ENCODE assay signal across 8 cellular contexts in the genomic region with DNA sequence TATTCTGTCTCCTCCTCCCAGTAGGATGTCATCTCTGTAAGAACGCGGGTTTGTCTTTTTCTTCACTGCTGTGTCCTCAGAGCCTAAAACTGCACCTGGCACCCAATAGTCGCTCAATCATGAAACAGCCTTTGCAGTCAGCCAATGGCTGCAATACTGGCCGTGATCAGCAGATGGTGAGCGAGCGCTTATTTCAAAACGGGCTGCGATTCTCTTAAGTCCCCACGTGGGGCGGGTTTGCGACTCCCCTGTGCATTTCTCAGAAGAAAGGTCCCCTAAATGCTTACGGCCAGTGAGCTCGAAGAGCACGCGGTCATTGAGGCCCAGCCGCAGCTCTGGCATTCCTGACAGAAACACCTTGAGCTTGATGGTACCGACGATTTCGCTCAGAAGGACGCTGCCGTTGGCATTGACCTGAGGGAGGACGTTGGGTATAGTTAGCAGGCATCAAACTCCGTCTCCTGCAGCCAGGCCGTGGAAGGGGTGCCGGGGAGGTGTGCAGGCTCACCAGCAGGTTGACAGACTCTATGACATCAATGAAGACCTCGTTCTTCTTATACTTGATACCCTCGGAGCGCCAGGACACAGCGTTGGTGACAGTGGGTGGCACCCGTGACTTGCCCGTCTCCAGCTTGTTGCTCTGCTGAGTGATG. TPM values are rescaled to one million over a fixed set of nuclear protein-coding genes. Genes with fewer than 3 reads are reported as not detected.
DNase-seq lines count a peak whose midpoint lies in the region; ATAC-seq and TF ChIP-seq lines count a peak whose summit lies in the region.

No MANE protein-coding gene starts in this region.

- no peak overlapping the region for H3K27ac ChIP-seq in BLaER1
- no peak overlapping the region for H3K27ac ChIP-seq in coronary artery
- no peak overlapping the region for H3K27ac ChIP-seq in right lobe of liver

- H3K36me3 ChIP-seq in BLaER1, result no peaks in the 10 kb centered on the region
- no peaks in the 10 kb centered on the region for H3K36me3 ChIP-seq in right lobe of liver

- H3K4me3 ChIP-seq in BLaER1, result no peak overlapping the region
- H3K4me3 ChIP-seq in HFF-Myc (replicated peaks; ENCODE audit: low read depth, low read length), result no peak overlapping the region
- peak overlapping the region; percentile 37 for H3K4me3 ChIP-seq in coronary artery
- H3K4me3 ChIP-seq in right lobe of liver, result no peak overlapping the region

- intact Hi-C loops in right lobe of liver (cut with DNase I), result loop anchor here (2.0 to 5.0 kb wide), 4 partner anchors 61 to 121 kb away; partner anchors contain the start of gene QTRT1 (in 1 of the 2)

- H3K9me3 ChIP-seq in BLaER1, result no peaks in the 10 kb centered on the region
- no peaks in the 10 kb centered on the region for H3K9me3 ChIP-seq in right lobe of liver

- no peak for TF ChIP-seq POLR2A in right lobe of liver (IDR thresholded peaks at IDR 0.05)

- no peaks in the 10 kb centered on the region for H3K27me3 ChIP-seq in BLaER1
- no peaks in the 10 kb centered on the region for H3K27me3 ChIP-seq in right lobe of liver

- DNase-seq in HFF-Myc (ENCODE audit: extremely low read depth, low read depth) (peak; percentile 67), NCI-H524 (lab: John Stamatoyannopoulos, UW) (peak; percentile 91 to 97), coronary artery (ENCODE audit: low spot score) (peak; percentile 89), right lobe of liver (peak; percentile 81 to 85 (median 83))
- DNase-seq in activated CD4-positive, alpha-beta T cell treated with anti-CD3 and anti-CD28 coated beads for 4 hours, result peak; percentile 87 to 92
- DNase-seq in stimulated activated CD4-positive, alpha-beta T cell treated with anti-CD3 and anti-CD28 coated beads, Interleukin-4, amount 100 ng/mL, for 4 hours, result peak; percentile 83 to 87

- TF ChIP-seq CTCF in HFF-Myc (IDR thresholded peaks at IDR 0.05; ENCODE audit: low read depth, low read length, missing control alignments) (peak; percentile 97), coronary artery (IDR thresholded peaks at IDR 0.05) (peak; percentile 93), right lobe of liver (IDR thresholded peaks at IDR 0.05) (peak; percentile 90 to 99 (median 95))

- WGBS in right lobe of liver (ENCODE audit: insufficient coverage, low coverage, low lambda C conversion rate, missing lambda C conversion rate), result 0% methylated on average over 9 of the region's 31 CpGs

- ATAC-seq in right lobe of liver (peak; percentile 94 to 100 (median 98)), HG03097 (IDR thresholded peaks at IDR 0.05; ENCODE audit: low FRiP score, unreplicated experiment) (no peak)

- H3K4me1 ChIP-seq in BLaER1 (peaks cover 20% of the 10 kb centered on the region), right lobe of liver (no peaks in the 10 kb centered on the region)

- H3K4me2 ChIP-seq in BLaER1, result peak overlapping the region; percentile 59

- H4K20me1 ChIP-seq in BLaER1, result no peaks in the 10 kb centered on the region

- no peak overlapping the region for H3K9ac ChIP-seq in BLaER1

RNA-seq across cellular contexts. Expression of gene AP1M2, which starts 6.0 kb away (rescaled TPM):
- 1 to 10 TPM in 2 of 6 experiments, under 1 TPM in 4; 0.35 to 2.5 (median 0.75) TPM for total RNA-seq in right lobe of liver

RNA-seq across cellular contexts. Expression of gene CDKN2D, which starts 12.3 kb away (rescaled TPM):
- 1 to 10 TPM in 4 of 6 experiments, under 1 TPM in 2; 0.97 to 2.8 (median 2.0) TPM for total RNA-seq in right lobe of liver

RNA-seq across cellular contexts. Expression of gene KRI1, which starts 15.3 kb away (rescaled TPM):
- 1 to 10 TPM; 5.8 to 9.6 (median 8.5) TPM for total RNA-seq in right lobe of liver

RNA-seq across cellular contexts. Expression of gene ATG4D, which starts 37.4 kb away (rescaled TPM):
- 10 to 100 TPM in 4 of 6 experiments, 1 to 10 TPM in 2; 8.1 to 19.7 (median 11.8) TPM for total RNA-seq in right lobe of liver

RNA-seq across cellular contexts. Expression of gene SLC44A2, which starts 44.2 kb away (rescaled TPM):
- total RNA-seq in right lobe of liver, result 10 to 100 TPM; 11.7 to 18.5 (median 15.6) TPM
